12 cellular contexts compared by ENCODE assay signal in genomic region chr22:46792061-46792796, GRCh38. TPM values are rescaled to one million over a fixed set of nuclear protein-coding genes. Genes with fewer than 3 reads are reported as not detected.
A peak's percentile ranks its signal among the peaks of the same experiment; 100 is the strongest.
DNase-seq lines count a peak whose midpoint lies in the region; ATAC-seq and TF ChIP-seq lines count a peak whose summit lies in the region.
"Had no signal": no experiment of that assay in that cellular context is flagged by ENCODE, and none has a peak within 500 bp of the region (broad histone marks: within the 10 kb centered on the region; RNA-seq: fewer than 3 reads in every experiment).

No MANE protein-coding gene starts in this region.

- TF ChIP-seq CTCF in CD14-positive monocyte (IDR thresholded peaks at IDR 0.05) = no peak
- TF ChIP-seq CTCF in natural killer cell (IDR thresholded peaks at IDR 0.05) = no peak

- H3K4me3 Mint-ChIP-seq in CD14-positive monocyte = no peak overlapping the region
- peak overlapping the region; percentile 83 for H3K4me3 Mint-ChIP-seq in natural killer cell

- no peak overlapping the region for H3K9ac ChIP-seq in duodenal mucosa (ENCODE audit: low read depth in 1 of 2, low read length in 2 of 2)

- H3K36me3 Mint-ChIP-seq in CD14-positive monocyte = peaks cover 57 to 77% of the 10 kb centered on the region in 2 donors
- H3K36me3 Mint-ChIP-seq in natural killer cell = no peaks in the 10 kb centered on the region

- H3K4me1 ChIP-seq in duodenal mucosa (ENCODE audit: control insufficient read depth in 1 of 2, insufficient read depth in 2 of 2, low read length in 2 of 2) = peaks cover 0 to 12% of the 10 kb centered on the region in 2 donors

- H3K9me3 Mint-ChIP-seq in CD14-positive monocyte (no peaks in the 10 kb centered on the region), natural killer cell (no peaks in the 10 kb centered on the region)

- H3K27me3 Mint-ChIP-seq in CD14-positive monocyte (ENCODE audit: low read depth in 3 of 3) (no peaks in the 10 kb centered on the region), natural killer cell (ENCODE audit: low read depth in 2 of 2) (no peaks in the 10 kb centered on the region)

- no peaks in the 10 kb centered on the region for H3K27me3 ChIP-seq in duodenal mucosa (ENCODE audit: control insufficient read depth in 1 of 2, insufficient read depth in 2 of 2, low read length in 2 of 2)
- H3K27me3 ChIP-seq: suprapubic skin had no signal

- no peak for ATAC-seq in natural killer cell

- intact Hi-C loops in CD14-positive monocyte (cut with micrococcal nuclease) = loop anchor here in 1 of 2 donors (5.0 kb wide), 1 partner anchor 40 kb away; no protein-coding TSS in a partner anchor
- intact Hi-C loops in natural killer cell (cut with micrococcal nuclease) = no loop called here

- no peak for DNase-seq in CD14-positive monocyte (ENCODE audit: low spot score)
- DNase-seq in natural killer cell = no peak
- DNase-seq in NCI-H345 treated with DMSO at 0.1 percent for 48 hours (lab: John Stamatoyannopoulos, UW; ENCODE audit: unreplicated experiment) = no peak
- no peak for DNase-seq in NCI-H2196 treated with DMSO at 0.1 percent for 48 hours (lab: John Stamatoyannopoulos, UW; ENCODE audit: unreplicated experiment)
- no peak for DNase-seq in NCI-H1694 treated with DMSO at 0.1 percent for 48 hours (lab: John Stamatoyannopoulos, UW)
- no peak for DNase-seq in NCI-H1694 (lab: John Stamatoyannopoulos, UW)
- DNase-seq: Calu3, NCI-H446, occipital lobe had no signal

- peaks cover 33% of the 10 kb centered on the region for H3K4me1 Mint-ChIP-seq in CD14-positive monocyte
- H3K4me1 Mint-ChIP-seq in natural killer cell = peaks cover 42 to 44% of the 10 kb centered on the region in 2 donors

- no peaks in the 10 kb centered on the region for H3K9me3 ChIP-seq in KOPT-K1 (ENCODE audit: insufficient read depth, low read length, poor library complexity, severe bottlenecking)
- no peaks in the 10 kb centered on the region for H3K9me3 ChIP-seq in duodenal mucosa (ENCODE audit: control insufficient read depth in 1 of 2, low read length in 2 of 2)
- H3K9me3 ChIP-seq: suprapubic skin had no signal

- H3K27ac ChIP-seq in KOPT-K1 (ENCODE audit: low read depth, low read length, poor library complexity, severe bottlenecking) = peak overlapping the region; percentile 76
- peak overlapping the region; percentile 50 for H3K27ac ChIP-seq in duodenal mucosa (ENCODE audit: low read depth, low read length)

- H3K27ac Mint-ChIP-seq in CD14-positive monocyte (peak overlapping the region; percentile 87 to 99 (median 99)), natural killer cell (peak overlapping the region; percentile 97 to 99)

- H3K4me3 ChIP-seq in duodenal mucosa (ENCODE audit: low read depth in 1 of 2, low read length in 2 of 2) = no peak overlapping the region
- H3K4me3 ChIP-seq: suprapubic skin had no signal

- H3K36me3 ChIP-seq in KOPT-K1 (ENCODE audit: insufficient read depth, low read length) (peaks cover 42% of the 10 kb centered on the region), duodenal mucosa (ENCODE audit: control insufficient read depth in 1 of 2, insufficient read depth in 2 of 2, low read length in 2 of 2) (peaks cover 30 to 39% of the 10 kb centered on the region in 2 donors)

RNA-seq across cellular contexts. Expression of gene TBC1D22A, which starts 29.8 kb away (rescaled TPM):
- 10 to 100 TPM; 25.9 to 29.5 TPM for polyA plus RNA-seq in CD14-positive monocyte
- total RNA-seq in natural killer cell = 10 to 100 TPM; 47.4 to 53.7 (median 53.2) TPM

RNA-seq across cellular contexts. Expression of gene CERK, which starts 54.2 kb away (rescaled TPM):
- polyA plus RNA-seq in CD14-positive monocyte = 10 to 100 TPM; 22.4 to 24.5 TPM
- total RNA-seq in natural killer cell = 10 to 100 TPM; 50.0 to 71.2 (median 55.6) TPM
